Comparison of ENCODE assay signal across 18 cellular contexts in genomic region chr5:115559524-115559923, GRCh38. TPM values are rescaled to one million over a fixed set of nuclear protein-coding genes. Genes with fewer than 3 reads are reported as not detected.
DNase-seq lines count a peak whose midpoint lies in the region; ATAC-seq, FAIRE-seq and TF ChIP-seq lines count a peak whose summit lies in the region.
"Had no signal": no experiment of that assay in that cellular context is flagged by ENCODE, and none has a peak within 500 bp of the region (broad histone marks: within the 10 kb centered on the region; RNA-seq: fewer than 3 reads in every experiment).

No MANE protein-coding gene starts in this region.

- in situ Hi-C loops in GM13976 (cut with MboI; ENCODE audit: low sequenced_read_pairs, unreplicated experiment) = no loop called here

- no peaks in the 10 kb centered on the region for H3K79me2 ChIP-seq in SK-N-SH (ENCODE audit: insufficient read depth)
- H3K79me2 ChIP-seq in astrocyte (ENCODE audit: insufficient read depth, low read length) = no peaks in the 10 kb centered on the region

- peaks cover 3 to 16% of the 10 kb centered on the region in 2 experiments; a peak in 2 of 4 replicates for H3K4me1 ChIP-seq in SK-N-SH (ENCODE audit: control insufficient read depth in 1 of 2, insufficient read depth in 2 of 2, low read depth in 1 of 2, low read length in 1 of 2)
- peaks cover 19% of the 10 kb centered on the region for H3K4me1 ChIP-seq in astrocyte (ENCODE audit: insufficient read depth, low read length)
- H3K4me1 ChIP-seq in foreskin keratinocyte = no peaks in the 10 kb centered on the region
- no peaks in the 10 kb centered on the region for H3K4me1 ChIP-seq in suprapubic skin

- no peaks in the 10 kb centered on the region for H3K36me3 Mint-ChIP-seq in astrocyte (ENCODE audit: low read depth, unreplicated experiment)

- no peak overlapping the region for H3K4me2 ChIP-seq in SK-N-SH
- peak overlapping the region; percentile 34 for H3K4me2 ChIP-seq in astrocyte (ENCODE audit: low read length)

- TF ChIP-seq POLR2A in suprapubic skin (IDR thresholded peaks at IDR 0.05) = no peak

- H3K4me3 Mint-ChIP-seq in astrocyte (ENCODE audit: unreplicated experiment) = no peak overlapping the region
- H3K4me3 Mint-ChIP-seq: activated naive CD8-positive, alpha-beta T cell; nephron; stimulated activated naive CD8-positive, alpha-beta T cell treated with anti-CD3 and anti-CD28 coated beads, Interleukin-15, amount 100 ng/mL, for 72 hours had no signal

- POLR2A ChIA-PET in SK-N-SH (lab: Yijun Ruan, JAX) = no interaction called here

- CTCF ChIA-PET in SK-N-SH (lab: Yijun Ruan, JAX) = interaction anchor here (1.3 kb wide), 1 partner anchor 250 kb away, joined by 6 read pairs; no protein-coding TSS in a partner anchor

- H3K27me3 ChIP-seq in SK-N-SH (ENCODE audit: insufficient read depth) = no peaks in the 10 kb centered on the region
- H3K27me3 ChIP-seq in astrocyte (ENCODE audit: insufficient read depth, low read length) = no peaks in the 10 kb centered on the region
- H3K27me3 ChIP-seq in foreskin keratinocyte = no peaks in the 10 kb centered on the region
- no peaks in the 10 kb centered on the region for H3K27me3 ChIP-seq in suprapubic skin

- peaks cover 4% of the 10 kb centered on the region for H3K9me3 Mint-ChIP-seq in astrocyte (ENCODE audit: unreplicated experiment)
- H3K9me3 Mint-ChIP-seq: nephron had no signal

- H3K9ac ChIP-seq in SK-N-SH (no peak overlapping the region), astrocyte (ENCODE audit: low read length) (no peak overlapping the region)

- peak overlapping the region; percentile 99 for H3K27ac Mint-ChIP-seq in astrocyte (ENCODE audit: unreplicated experiment)
- H3K27ac Mint-ChIP-seq: activated naive CD8-positive, alpha-beta T cell; nephron; stimulated activated naive CD8-positive, alpha-beta T cell treated with anti-CD3 and anti-CD28 coated beads, Interleukin-15, amount 100 ng/mL, for 72 hours had no signal

- H3K9me2 ChIP-seq in SK-N-SH = no peaks in the 10 kb centered on the region

- no peak for TF ChIP-seq CTCF in SK-N-SH (IDR thresholded peaks at IDR 0.05)
- TF ChIP-seq CTCF in astrocyte (IDR thresholded peaks at IDR 0.05; ENCODE audit: insufficient read depth, low read depth, low read length) = no peak
- TF ChIP-seq CTCF in foreskin keratinocyte (conservative IDR thresholded peaks at IDR 0.05) = no peak
- no peak for TF ChIP-seq CTCF in suprapubic skin (IDR thresholded peaks at IDR 0.05)
- TF ChIP-seq CTCF in GM13976 (IDR thresholded peaks at IDR 0.05; ENCODE audit: borderline replicate concordance, control extremely low read depth, extremely low read depth, insufficient read depth, missing control alignments) = no peak

- H3K4me1 Mint-ChIP-seq in astrocyte (ENCODE audit: low read depth, unreplicated experiment) = peaks cover 31% of the 10 kb centered on the region
- H3K4me1 Mint-ChIP-seq: nephron; stimulated activated naive CD8-positive, alpha-beta T cell treated with anti-CD3 and anti-CD28 coated beads, Interleukin-15, amount 100 ng/mL, for 72 hours had no signal

- H4K20me1 ChIP-seq in SK-N-SH (ENCODE audit: insufficient read depth) (no peaks in the 10 kb centered on the region), astrocyte (ENCODE audit: insufficient read depth, low read length) (no peaks in the 10 kb centered on the region)

- no peaks in the 10 kb centered on the region for H3K27me3 Mint-ChIP-seq in astrocyte (ENCODE audit: low read depth, unreplicated experiment)

- no peak for DNase-seq in SK-N-SH
- peak; percentile 58 for DNase-seq in astrocyte (ENCODE audit: low read depth)
- peak in 1 of 2 donors; percentile 73 for DNase-seq in foreskin keratinocyte
- DNase-seq in suprapubic skin (ENCODE audit: low spot score in 2 of 2) = no peak
- no peak for DNase-seq in HuH-7.5 (ENCODE audit: low spot score)
- no peak for DNase-seq in GM13976 (ENCODE audit: low spot score)
- DNase-seq: effector CD8-positive, alpha-beta T cell; GDM1; NCI-H2029; NCI-H510A; stimulated activated naive CD8-positive, alpha-beta T cell treated with anti-CD3 and anti-CD28 coated beads, Interleukin-15, amount 100 ng/mL, for 72 hours had no signal

- H3K36me3 ChIP-seq in SK-N-SH (replicated peaks in 1 of 2; ENCODE audit: control insufficient read depth in 1 of 2, insufficient read depth in 2 of 2, low read length in 1 of 2) (no peaks in the 10 kb centered on the region), astrocyte (ENCODE audit: insufficient read depth, low read length) (no peaks in the 10 kb centered on the region), suprapubic skin (no peaks in the 10 kb centered on the region)

- peak; percentile 92 for FAIRE-seq in astrocyte (lab: Jason Lieb, UNC)
- FAIRE-seq: A204.1, H1 had no signal

- ATAC-seq in SK-N-SH treated with all-trans-retinoic acid at 6 μM for 48 hours (no peak; the same call in 2 of the 3 replicates), foreskin keratinocyte (peak; percentile 50), GM19351 (IDR thresholded peaks at IDR 0.05; ENCODE audit: unreplicated experiment) (no peak)
- ATAC-seq: stimulated activated naive CD8-positive, alpha-beta T cell treated with anti-CD3 and anti-CD28 coated beads, Interleukin-15, amount 100 ng/mL, for 72 hours had no signal

- H3K4me3 ChIP-seq in SK-N-SH (ENCODE audit: low read depth in 2 of 2, low read length in 1 of 2) = no peak overlapping the region
- H3K4me3 ChIP-seq in astrocyte (ENCODE audit: insufficient read depth, low read depth, low read length) = no peak overlapping the region
- H3K4me3 ChIP-seq in suprapubic skin = no peak overlapping the region
- H3K4me3 ChIP-seq: SK-N-MC had no signal

- no peaks in the 10 kb centered on the region for H3F3A ChIP-seq in SK-N-SH (replicated peaks; ENCODE audit: insufficient read depth)

- no peak overlapping the region for H2AFZ ChIP-seq in SK-N-SH (ENCODE audit: low read depth)
- H2AFZ ChIP-seq in astrocyte (ENCODE audit: low read depth, low read length) = no peak overlapping the region

- TF ChIP-seq EP300 in SK-N-SH (IDR thresholded peaks at IDR 0.05; ENCODE audit: borderline replicate concordance in 1 of 2, low read depth in 1 of 2, low read length in 1 of 2) (0 out of 4 replicates have a peak, but pooled peaks of 1 of the 2 experiments have one; percentile 8), suprapubic skin (IDR thresholded peaks at IDR 0.05) (no peak)

- H3K27ac ChIP-seq in SK-N-SH (ENCODE audit: low read depth in 2 of 2, low read length in 1 of 2) (peak overlapping the region in 1 of 2 experiments; percentile 49; a peak in 2 of 4 replicates), astrocyte (ENCODE audit: low read depth, low read length) (peak overlapping the region; percentile 82), foreskin keratinocyte (no peak overlapping the region), suprapubic skin (peak overlapping the region; percentile 8)
- H3K27ac ChIP-seq: SK-N-MC had no signal

- H3K9me3 ChIP-seq in SK-N-SH (no peaks in the 10 kb centered on the region), astrocyte (ENCODE audit: insufficient read depth, low read depth, low read length) (no peaks in the 10 kb centered on the region), suprapubic skin (no peaks in the 10 kb centered on the region)

- TF ChIP-seq RAD21 in SK-N-SH (IDR thresholded peaks at IDR 0.05; ENCODE audit: low read length) = no peak

TF ChIP-seq in SK-N-SH, 30 proteins besides CTCF, POLR2A, EP300 and RAD21 (continues in another document):
- TF ChIP-seq RFX5 (IDR thresholded peaks at IDR 0.05; ENCODE audit: low read length) (no peak), FOSL2 (IDR thresholded peaks at IDR 0.05; ENCODE audit: borderline replicate concordance, low read depth) (peak; percentile 49; the same call in 1 of the 2 replicates), SIN3A (IDR thresholded peaks at IDR 0.05; ENCODE audit: borderline replicate concordance, low read depth, low read length) (no peak), SMC3 (IDR thresholded peaks at IDR 0.05; ENCODE audit: low read depth, low read length) (no peak), USF1 (IDR thresholded peaks at IDR 0.05; ENCODE audit: borderline replicate concordance, low read depth) (no peak)

TF ChIP-seq in SK-N-SH treated with all-trans-retinoic acid at 6 μM for 48 hours, 23 proteins besides CTCF, POLR2A, EP300 and RAD21 (continues in another document):
- no peak for TF ChIP-seq ZFP30 (CRISPR knock-in tag; IDR thresholded peaks at IDR 0.05)
- TF ChIP-seq ESRRG (CRISPR knock-in tag; IDR thresholded peaks at IDR 0.05) = no peak
- TF ChIP-seq BACH2 (CRISPR knock-in tag; IDR thresholded peaks at IDR 0.05; ENCODE audit: borderline replicate concordance) = no peak
- no peak for TF ChIP-seq SNAI2 (CRISPR knock-in tag; IDR thresholded peaks at IDR 0.05)
- no peak for TF ChIP-seq PATZ1 (CRISPR knock-in tag; IDR thresholded peaks at IDR 0.05; ENCODE audit: borderline replicate concordance)
- no peak for TF ChIP-seq ZC3H10 (CRISPR knock-in tag; IDR thresholded peaks at IDR 0.05)
- no peak for TF ChIP-seq ZFP3 (CRISPR knock-in tag; IDR thresholded peaks at IDR 0.05)
- no peak for TF ChIP-seq OSR1 (CRISPR knock-in tag; IDR thresholded peaks at IDR 0.05)

RNA-seq across cellular contexts. Expression of gene FEM1C, which starts 14.9 kb away (rescaled TPM):
- polyA plus RNA-seq in SK-N-SH (2012; rRNA removed) (2.8 and 3.9 TPM in 2 replicates), foreskin keratinocyte (2.8 and 3.4 TPM in 2 replicates)
- 3.6 and 4.3 TPM in 2 replicates for polyA plus RNA-seq in SK-N-SH (2012; cell fraction: cytosol; rRNA removed)
- 2.9 and 6.4 TPM in 2 replicates for polyA plus RNA-seq in SK-N-SH (2012; cell fraction: nucleus; rRNA removed)
- total RNA-seq in astrocyte (20.6 and 22.9 TPM in 2 replicates), foreskin keratinocyte (11.0 and 11.8 TPM in 2 replicates), suprapubic skin (10 to 100 TPM; 15.4 to 17.8 (median 16.5) TPM)

RNA-seq across cellular contexts. Expression of gene TICAM2, which starts 42.8 kb away (rescaled TPM):
- polyA plus RNA-seq in SK-N-SH (2012; rRNA removed) = not detected in 2 replicates
- polyA plus RNA-seq in SK-N-SH (2012; cell fraction: cytosol; rRNA removed) = 0.01 TPM in 2 replicates
- not detected in 2 replicates for polyA plus RNA-seq in SK-N-SH (2012; cell fraction: nucleus; rRNA removed)
- 6.7 and 6.8 TPM in 2 replicates for total RNA-seq in astrocyte
- total RNA-seq in foreskin keratinocyte = 1.2 and 1.4 TPM in 2 replicates
- polyA plus RNA-seq in foreskin keratinocyte = 2.0 and 2.5 TPM in 2 replicates
- total RNA-seq in suprapubic skin = under 1 TPM in 2 of 4 donors, not detected in 2; 0.25 to 0.48 TPM
- total RNA-seq: H1 had no signal
